8 cellular contexts compared by ENCODE assay signal in the genomic region with DNA sequence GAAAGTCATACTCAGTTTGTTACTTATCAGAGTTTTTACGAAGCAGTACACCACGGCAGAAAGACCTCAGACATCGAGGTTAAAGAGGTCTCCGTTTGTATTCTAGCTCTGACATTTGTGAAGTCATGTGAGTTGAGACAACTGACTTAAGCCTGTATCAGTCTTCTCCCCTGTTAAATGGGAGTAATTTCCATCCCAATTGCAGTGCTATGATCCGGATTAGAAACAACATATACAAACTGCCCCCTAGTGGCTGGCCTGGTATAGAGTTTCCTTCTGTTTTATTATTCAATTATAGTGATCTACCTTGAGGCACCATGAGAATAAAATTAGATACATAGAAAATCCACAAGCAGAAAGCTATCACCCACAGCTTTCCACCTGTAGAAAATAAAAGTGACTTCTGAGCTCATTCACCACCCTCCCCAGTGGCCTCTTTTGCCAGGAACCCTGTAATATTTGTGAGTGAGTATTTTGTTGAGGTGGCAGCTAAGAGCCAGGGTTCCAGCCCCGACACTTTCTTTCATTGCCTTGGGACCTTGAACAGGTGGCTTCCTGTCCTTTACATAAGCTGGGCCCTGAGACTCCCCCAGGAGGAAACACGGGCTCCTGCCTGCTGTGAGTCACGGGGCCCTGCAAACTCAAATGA.
DNase-seq lines count a peak whose midpoint lies in the region; ATAC-seq and TF ChIP-seq lines count a peak whose summit lies in the region.

No MANE protein-coding gene starts in this region.

- H3K27me3 Mint-ChIP-seq in activated CD4-positive, alpha-beta T cell treated with anti-CD3 and anti-CD28 coated beads, Interleukin-2, amount 10 ng/mL, durations not matched to agents 24 days and 14 days, result no peaks in the 10 kb centered on the region

- WGBS in psoas muscle, 3 donors, result 76 to 78% (median 77%) methylated on average over 8 of the region's 8 CpGs

- no peak overlapping the region for H3K4me2 ChIP-seq in MM.1S (ENCODE audit: low read depth, low read length)

- H3K9me2 ChIP-seq in MM.1S (replicated peaks; ENCODE audit: insufficient read depth, low read length), result no peaks in the 10 kb centered on the region

- H3K27ac ChIP-seq in MM.1S (ENCODE audit: low read length) (no peak overlapping the region), coronary artery (no peak overlapping the region), psoas muscle (no peak overlapping the region)

- no peak overlapping the region for H2AFZ ChIP-seq in MM.1S (ENCODE audit: low read length)

- H3K36me3 ChIP-seq in MM.1S (replicated peaks; ENCODE audit: insufficient read depth, low read length) (no peaks in the 10 kb centered on the region), psoas muscle (ENCODE audit: insufficient read depth in 1 of 2, low read depth in 1 of 2) (no peaks in the 10 kb centered on the region)

- H3K4me3 Mint-ChIP-seq in activated CD4-positive, alpha-beta T cell treated with anti-CD3 and anti-CD28 coated beads, Interleukin-2, amount 10 ng/mL, durations not matched to agents 24 days and 14 days, result no peak overlapping the region

- no peaks in the 10 kb centered on the region for H3K79me2 ChIP-seq in MM.1S (ENCODE audit: low read length)

- H3K4me1 ChIP-seq in MM.1S (ENCODE audit: low read length) (no peaks in the 10 kb centered on the region), psoas muscle (no peaks in the 10 kb centered on the region)

- ATAC-seq in psoas muscle (no peak), HG03196 (IDR thresholded peaks at IDR 0.05; ENCODE audit: unreplicated experiment) (no peak), GM19035 (IDR thresholded peaks at IDR 0.05; ENCODE audit: unreplicated experiment) (no peak)

- H3K9me3 Mint-ChIP-seq in activated CD4-positive, alpha-beta T cell treated with anti-CD3 and anti-CD28 coated beads, Interleukin-2, amount 10 ng/mL, durations not matched to agents 24 days and 14 days, result no peaks in the 10 kb centered on the region

- TF ChIP-seq CTCF in MM.1S (IDR thresholded peaks at IDR 0.05; ENCODE audit: low read length) (peak; percentile 66), coronary artery (IDR thresholded peaks at IDR 0.05) (no peak), psoas muscle (IDR thresholded peaks at IDR 0.05) (peak; percentile 52)

- H3K9ac ChIP-seq in MM.1S (ENCODE audit: low read length), result no peak overlapping the region

- intact Hi-C loops in activated CD4-positive, alpha-beta T cell treated with anti-CD3 and anti-CD28 coated beads, Interleukin-2, amount 10 ng/mL, durations not matched to agents 24 days and 14 days (cut with micrococcal nuclease), result no loop called here
- intact Hi-C loops in psoas muscle (cut with DNase I), result loop anchor here in 1 of 2 donors (10.0 kb wide), 1 partner anchor 225 kb away; no protein-coding TSS in a partner anchor

- DNase-seq in activated CD4-positive, alpha-beta T cell treated with anti-CD3 and anti-CD28 coated beads, Interleukin-2, amount 10 ng/mL, durations not matched to agents 24 days and 14 days, result peak; percentile 72
- no peak for DNase-seq in activated CD4-positive, alpha-beta T cell treated with anti-CD3 and anti-CD28 coated beads, Interleukin-2, amount 50 U/mL, for 1 hour
- DNase-seq in MM.1S (peak; percentile 54), coronary artery (ENCODE audit: low spot score) (peak; percentile 31), psoas muscle (no peak), T1000 (lab: John Stamatoyannopoulos, UW) (no peak)

- no peak overlapping the region for H3K27ac Mint-ChIP-seq in activated CD4-positive, alpha-beta T cell treated with anti-CD3 and anti-CD28 coated beads, Interleukin-2, amount 10 ng/mL, durations not matched to agents 24 days and 14 days

- no peaks in the 10 kb centered on the region for H3K9me3 ChIP-seq in MM.1S (replicated peaks; ENCODE audit: insufficient read depth, low read length)
- H3K9me3 ChIP-seq in psoas muscle, result no peaks in the 10 kb centered on the region

- no peaks in the 10 kb centered on the region for H4K20me1 ChIP-seq in MM.1S (ENCODE audit: insufficient read depth, low read length)

- H3K4me3 ChIP-seq in MM.1S (ENCODE audit: low read length), result no peak overlapping the region
- H3K4me3 ChIP-seq in coronary artery, result no peak overlapping the region
- no peak overlapping the region for H3K4me3 ChIP-seq in psoas muscle

- no peaks in the 10 kb centered on the region for H3F3A ChIP-seq in MM.1S (ENCODE audit: insufficient read depth, low read length)

- no peaks in the 10 kb centered on the region for H3K36me3 Mint-ChIP-seq in activated CD4-positive, alpha-beta T cell treated with anti-CD3 and anti-CD28 coated beads, Interleukin-2, amount 10 ng/mL, durations not matched to agents 24 days and 14 days (ENCODE audit: low read depth)

- no peaks in the 10 kb centered on the region for H3K4me1 Mint-ChIP-seq in activated CD4-positive, alpha-beta T cell treated with anti-CD3 and anti-CD28 coated beads, Interleukin-2, amount 10 ng/mL, durations not matched to agents 24 days and 14 days

- H3K27me3 ChIP-seq in MM.1S (replicated peaks; ENCODE audit: insufficient read depth, low read length) (no peaks in the 10 kb centered on the region), psoas muscle (ENCODE audit: insufficient read depth in 3 of 3, low read length in 2 of 3) (no peaks in the 10 kb centered on the region)

Comparison
In these comparisons a context has a peak if more than half of its experiments do, and no peak if none do; other contexts are left out.
1. DNase-seq: peak in activated CD4-positive, alpha-beta T cell treated with anti-CD3 and anti-CD28 coated beads, Interleukin-2, amount 10 ng/mL, durations not matched to agents 24 days and 14 days (single experiment), MM.1S (single experiment) and coronary artery (single experiment); none in activated CD4-positive, alpha-beta T cell treated with anti-CD3 and anti-CD28 coated beads, Interleukin-2, amount 50 U/mL, for 1 hour (single experiment), psoas muscle (0 of 2) and T1000 (single experiment).